ENCODE assay signal across 1 cellular context in genomic region chr1:24186993-24187790, GRCh38.
TF ChIP-seq lines count a peak whose summit lies in the region.

TSS of gene IFNLR1 (minus strand) at chr1:24187289. CDS start at chr1:24187248, 41 bp downstream.

TF ChIP-seq in HepG2, 621 proteins besides CTCF, POLR2A, EP300 and RAD21 (continued from another document and continues in another):
- no peak for TF ChIP-seq ZBTB39 (CRISPR knock-in tag; IDR thresholded peaks at IDR 0.05)
- no peak for TF ChIP-seq NFATC3 (CRISPR knock-in tag; IDR thresholded peaks at IDR 0.05)
- no peak for TF ChIP-seq ZNF329 (CRISPR knock-in tag; IDR thresholded peaks at IDR 0.05; ENCODE audit: low read depth)
- TF ChIP-seq ZNF468 (CRISPR knock-in tag; IDR thresholded peaks at IDR 0.05), result no peak
- TF ChIP-seq NFAT5 (CRISPR knock-in tag; IDR thresholded peaks at IDR 0.05), result no peak
- no peak for TF ChIP-seq MXD4 (CRISPR knock-in tag; IDR thresholded peaks at IDR 0.05)
- no peak for TF ChIP-seq SRSF9 (IDR thresholded peaks at IDR 0.05; ENCODE audit: borderline replicate concordance, insufficient read depth, low read depth, low read length, poor library complexity, severe bottlenecking)
- no peak for TF ChIP-seq GLMP (CRISPR knock-in tag; IDR thresholded peaks at IDR 0.05; ENCODE audit: borderline replicate concordance)
- TF ChIP-seq NR2F2 (IDR thresholded peaks at IDR 0.05; ENCODE audit: borderline replicate concordance, low read depth), result no peak
- no peak for TF ChIP-seq ZNF513 (CRISPR knock-in tag; conservative IDR thresholded peaks at IDR 0.05)
- peak; percentile 76 for TF ChIP-seq TFDP2 (CRISPR knock-in tag; IDR thresholded peaks at IDR 0.05)
- no peak for TF ChIP-seq MTA1 (CRISPR knock-in tag; IDR thresholded peaks at IDR 0.05; ENCODE audit: borderline replicate concordance)
- peak; percentile 15; the same call in 1 of the 2 replicates for TF ChIP-seq NCOA2 (CRISPR knock-in tag; IDR thresholded peaks at IDR 0.05)
- no peak for TF ChIP-seq ZNF580 (CRISPR knock-in tag; IDR thresholded peaks at IDR 0.05; ENCODE audit: borderline replicate concordance, low read depth)
- no peak for TF ChIP-seq NFE2L1 (CRISPR knock-in tag; IDR thresholded peaks at IDR 0.05; ENCODE audit: borderline replicate concordance)
- no peak for TF ChIP-seq PRPF4 (IDR thresholded peaks at IDR 0.05; ENCODE audit: low read depth, low read length, poor library complexity, severe bottlenecking)
- no peak for TF ChIP-seq ZNF556 (CRISPR knock-in tag; IDR thresholded peaks at IDR 0.05; ENCODE audit: borderline replicate concordance)
- no peak for TF ChIP-seq IKZF1 (IDR thresholded peaks at IDR 0.05)
- peak; percentile 44; the same call in 1 of the 2 replicates for TF ChIP-seq SPEN (CRISPR knock-in tag; IDR thresholded peaks at IDR 0.05; ENCODE audit: low read depth)
- no peak for TF ChIP-seq CBX1 (IDR thresholded peaks at IDR 0.05; ENCODE audit: low read depth)
- no peak for TF ChIP-seq ZFP62 (CRISPR knock-in tag; IDR thresholded peaks at IDR 0.05)
- no peak for TF ChIP-seq ATF4 (CRISPR knock-in tag; IDR thresholded peaks at IDR 0.05)
- TF ChIP-seq DMAP1 (CRISPR knock-in tag; IDR thresholded peaks at IDR 0.05), result no peak
- no peak for TF ChIP-seq ZNF788 (CRISPR knock-in tag; IDR thresholded peaks at IDR 0.05; ENCODE audit: borderline replicate concordance)
- TF ChIP-seq PPARG (CRISPR knock-in tag; conservative IDR thresholded peaks at IDR 0.05), result no peak
- TF ChIP-seq SRF (IDR thresholded peaks at IDR 0.05; ENCODE audit: low read depth, low read length), result no peak
- TF ChIP-seq ZNF83 (CRISPR knock-in tag; IDR thresholded peaks at IDR 0.05; ENCODE audit: borderline replicate concordance), result no peak
- no peak for TF ChIP-seq ZNF264 (CRISPR knock-in tag; IDR thresholded peaks at IDR 0.05)
- TF ChIP-seq ZNF101 (CRISPR knock-in tag; IDR thresholded peaks at IDR 0.05; ENCODE audit: borderline replicate concordance, low read depth), result no peak
- no peak for TF ChIP-seq CCAR2 (optimal IDR thresholded peaks at IDR 0.05; ENCODE audit: low read depth, low read length)
- no peak for TF ChIP-seq DPF2 (CRISPR knock-in tag; IDR thresholded peaks at IDR 0.05; ENCODE audit: borderline replicate concordance, low read depth)
- peak; percentile 33; the same call in 1 of the 2 replicates for TF ChIP-seq ZNF558 (CRISPR knock-in tag; IDR thresholded peaks at IDR 0.05; ENCODE audit: borderline replicate concordance)
- no peak for TF ChIP-seq ZNF33A (CRISPR knock-in tag; IDR thresholded peaks at IDR 0.05; ENCODE audit: borderline replicate concordance)
- TF ChIP-seq SALL1 (CRISPR knock-in tag; IDR thresholded peaks at IDR 0.05), result peak; percentile 22; the same call in 1 of the 2 replicates
- no peak for TF ChIP-seq ZNF782 (CRISPR knock-in tag; IDR thresholded peaks at IDR 0.05; ENCODE audit: borderline replicate concordance)
- no peak for TF ChIP-seq KAT2B (IDR thresholded peaks at IDR 0.05; ENCODE audit: borderline replicate concordance, low read depth, low read length)
- TF ChIP-seq ZBTB8A (CRISPR knock-in tag; IDR thresholded peaks at IDR 0.05; ENCODE audit: borderline replicate concordance, low read depth), result no peak
- no peak for TF ChIP-seq ZNF326 (CRISPR knock-in tag; IDR thresholded peaks at IDR 0.05; ENCODE audit: borderline replicate concordance)
- no peak; the same call in 1 of the 2 replicates for TF ChIP-seq ZMYM4 (CRISPR knock-in tag; IDR thresholded peaks at IDR 0.05)
- no peak for TF ChIP-seq GATAD2A (CRISPR knock-in tag; IDR thresholded peaks at IDR 0.05)
- no peak for TF ChIP-seq POLR2AphosphoS2 (IDR thresholded peaks at IDR 0.05; ENCODE audit: low read depth, low read length)
- peak; percentile 34; the same call in 1 of the 2 replicates for TF ChIP-seq ZNF574 (CRISPR knock-in tag; IDR thresholded peaks at IDR 0.05)
- no peak for TF ChIP-seq ZBTB46 (CRISPR knock-in tag; IDR thresholded peaks at IDR 0.05; ENCODE audit: borderline replicate concordance)
- TF ChIP-seq KDM2A (CRISPR knock-in tag; IDR thresholded peaks at IDR 0.05; ENCODE audit: borderline replicate concordance, low read depth), result no peak
- TF ChIP-seq CEBPB (IDR thresholded peaks at IDR 0.05; ENCODE audit: borderline replicate concordance, low read depth, low read length), result no peak
- no peak; the same call in 1 of the 2 replicates for TF ChIP-seq ZFP90 (CRISPR knock-in tag; IDR thresholded peaks at IDR 0.05; ENCODE audit: borderline replicate concordance)
- no peak for TF ChIP-seq CCDC6 (CRISPR knock-in tag; IDR thresholded peaks at IDR 0.05)
- TF ChIP-seq ZNF543 (CRISPR knock-in tag; IDR thresholded peaks at IDR 0.05), result peak; percentile 60; the same call in 1 of the 2 replicates
- TF ChIP-seq KLF9 (CRISPR knock-in tag; IDR thresholded peaks at IDR 0.05; ENCODE audit: low read depth), result no peak
- no peak for TF ChIP-seq ETV6 (CRISPR knock-in tag; conservative IDR thresholded peaks at IDR 0.05)
- TF ChIP-seq ZNF232 (CRISPR knock-in tag; IDR thresholded peaks at IDR 0.05; ENCODE audit: borderline replicate concordance), result no peak
- TF ChIP-seq ARHGAP35 (CRISPR knock-in tag; IDR thresholded peaks at IDR 0.05; ENCODE audit: borderline replicate concordance), result no peak
- no peak for TF ChIP-seq ZNF598 (CRISPR knock-in tag; IDR thresholded peaks at IDR 0.05; ENCODE audit: borderline replicate concordance)
- peak; percentile 24; the same call in 1 of the 2 replicates for TF ChIP-seq ZNF333 (CRISPR knock-in tag; IDR thresholded peaks at IDR 0.05; ENCODE audit: borderline replicate concordance)
